ENCODE assay signal across 9 cellular contexts in genomic region chr5:38467353-38468040, GRCh38.
DNase-seq lines count a peak whose midpoint lies in the region; ATAC-seq and TF ChIP-seq lines count a peak whose summit lies in the region.
"Had no signal": no experiment of that assay in that cellular context is flagged by ENCODE, and none has a peak within 500 bp of the region (broad histone marks: within the 10 kb centered on the region; RNA-seq: fewer than 3 reads in every experiment).

No MANE protein-coding gene starts in this region.

- no peaks in the 10 kb centered on the region for H4K20me1 ChIP-seq in GM23248 (ENCODE audit: insufficient read depth)

- TF ChIP-seq POLR2A in gastrocnemius medialis (IDR thresholded peaks at IDR 0.05): no peak

- no peaks in the 10 kb centered on the region for H3K79me2 ChIP-seq in GM23248 (ENCODE audit: insufficient read depth)

- no peaks in the 10 kb centered on the region for H3K36me3 Mint-ChIP-seq in chondrocyte (ENCODE audit: low read depth)

- peaks cover 30% of the 10 kb centered on the region for H3K4me1 Mint-ChIP-seq in chondrocyte (ENCODE audit: low read depth)

- H3K4me3 ChIP-seq in GM23248: no peak overlapping the region
- H3K4me3 ChIP-seq in gastrocnemius medialis: peak overlapping the region; percentile 51 to 54 (median 52)

- peak overlapping the region; percentile 53 for H3K4me2 ChIP-seq in GM23248 (ENCODE audit: unreplicated experiment)

- peak overlapping the region; percentile 94 for H3K27ac Mint-ChIP-seq in chondrocyte (ENCODE audit: unreplicated experiment)

- WGBS in GM23248 (ENCODE audit: low coverage in 1 of 2, low lambda C conversion rate in 2 of 2, missing lambda C conversion rate in 2 of 2), 2 experiments: 15 to 18% methylated on average over 18 to 21 of the region's 22 CpGs

- peak; percentile 65 for DNase-seq in GM23248
- DNase-seq in chondrocyte (ENCODE audit: low spot score): no peak
- peak in 1 of 2 donors; percentile 47 for DNase-seq in gastrocnemius medialis
- no peak for DNase-seq in DMS153 (lab: John Stamatoyannopoulos, UW)
- no peak for DNase-seq in activated CD8-positive, alpha-beta memory T cell treated with anti-CD3 and anti-CD28 coated beads, Interleukin-2, amount 50 U/mL, for 4 hours
- no peak for DNase-seq in NCI-H1436 (lab: John Stamatoyannopoulos, UW)
- DNase-seq: NCI-H526 had no signal

- no peak for ATAC-seq in gastrocnemius medialis
- ATAC-seq in activated CD4-positive, CD25-positive, alpha-beta regulatory T cell treated with anti-CD3 and anti-CD28 coated beads, Interleukin-2, amount 50 U/mL, for 24 hours: no peak

- H3K36me3 ChIP-seq in GM23248 (ENCODE audit: low read depth) (no peaks in the 10 kb centered on the region), gastrocnemius medialis (no peaks in the 10 kb centered on the region)

- H3K9me3 ChIP-seq in GM23248 (ENCODE audit: low read depth) (no peaks in the 10 kb centered on the region), gastrocnemius medialis (no peaks in the 10 kb centered on the region)

- peaks cover 35% of the 10 kb centered on the region for H3F3A ChIP-seq in GM23248 (ENCODE audit: insufficient read depth)

- H3K9me2 ChIP-seq in GM23248 (ENCODE audit: insufficient read depth): no peaks in the 10 kb centered on the region

- H3K27me3 ChIP-seq in GM23248 (replicated peaks; ENCODE audit: insufficient read depth) (no peaks in the 10 kb centered on the region), layer of hippocampus (ENCODE audit: control insufficient read depth, insufficient read depth, low read length) (no peaks in the 10 kb centered on the region), gastrocnemius medialis (no peaks in the 10 kb centered on the region)

- intact Hi-C loops in gastrocnemius medialis (cut with DNase I; ENCODE audit: low total_unique reads): loop anchor here (5.0 to 10.0 kb wide), 5 partner anchors 90 to 743 kb away; partner anchors contain the start of genes LIFR and RICTOR

- no peaks in the 10 kb centered on the region for H3K9me3 Mint-ChIP-seq in chondrocyte (ENCODE audit: low read depth)

- H3K27ac ChIP-seq in GM23248: peak overlapping the region; percentile 16; the same call in 1 of the 2 replicates
- peak overlapping the region; percentile 9 for H3K27ac ChIP-seq in layer of hippocampus (ENCODE audit: low read depth, low read length)
- H3K27ac ChIP-seq in gastrocnemius medialis: peak overlapping the region; percentile 95 to 99 (median 97)

- in situ Hi-C loops in GM23248 (cut with MboI) (no loop called here), gastrocnemius medialis (cut with MboI; ENCODE audit: low sequenced_read_pairs in 4 of 4) (no loop called here)

- peak overlapping the region; percentile 17 for H3K4me3 Mint-ChIP-seq in chondrocyte (ENCODE audit: unreplicated experiment)

- no peaks in the 10 kb centered on the region for H3K27me3 Mint-ChIP-seq in chondrocyte (ENCODE audit: low read depth)

- H3K4me1 ChIP-seq in GM23248 (ENCODE audit: insufficient read depth): peaks cover 55% of the 10 kb centered on the region
- peaks cover 71 to 76% of the 10 kb centered on the region in 2 donors for H3K4me1 ChIP-seq in gastrocnemius medialis

- H3K9ac ChIP-seq in GM23248: peak overlapping the region; percentile 37; the same call in 1 of the 2 replicates

- H2AFZ ChIP-seq in GM23248: peak overlapping the region; percentile 61

- no peak for TF ChIP-seq CTCF in chondrocyte (IDR thresholded peaks at IDR 0.05)
- no peak for TF ChIP-seq CTCF in gastrocnemius medialis (IDR thresholded peaks at IDR 0.05 in 4 of 5, conservative IDR thresholded peaks at IDR 0.05 in 1 of 5)

Comparison
In these comparisons a context has a peak if more than half of its experiments do, and no peak if none do; other contexts are left out.
1. H3K27ac ChIP-seq: peak in every context shown above with its lines; median percentile 97 in gastrocnemius medialis; 16 in GM23248; 9 in layer of hippocampus.